In genomic region chr17:4753392-4753791, GRCh38 we compare ENCODE assay signal across 8 cellular contexts. TPM values are rescaled to one million over a fixed set of nuclear protein-coding genes. Genes with fewer than 3 reads are reported as not detected.
"Had no signal": no experiment of that assay in that cellular context is flagged by ENCODE, and none has a peak within 500 bp of the region (broad histone marks: within the 10 kb centered on the region; RNA-seq: fewer than 3 reads in every experiment).

No MANE protein-coding gene starts in this region.

- H3K9me3 Mint-ChIP-seq: H9, IgD-negative memory B cell had no signal

- H3K9ac ChIP-seq: GM23248 had no signal

- DNase-seq: GM23248, GOT3, H9, HCEC 1CT, KG1 had no signal

- H3K4me3 Mint-ChIP-seq: H9, IgD-negative memory B cell had no signal

- FAIRE-seq: H54, HTR-8/SVneo had no signal

- H3K36me3 Mint-ChIP-seq: IgD-negative memory B cell had no signal

- H2AFZ ChIP-seq: GM23248 had no signal

- H3K4me3 ChIP-seq: GM23248 had no signal

- H3K27ac Mint-ChIP-seq: H9, IgD-negative memory B cell had no signal

- H3K27ac ChIP-seq: GM23248 had no signal

RNA-seq across cellular contexts. Expression of gene ZMYND15, which starts 13.8 kb away (rescaled TPM):
- polyA plus RNA-seq: IgD-negative memory B cell had no signal

RNA-seq across cellular contexts. Expression of gene TM4SF5, which starts 18.3 kb away (rescaled TPM):
- total RNA-seq: GM23248, H9 had no signal
- polyA plus RNA-seq: GM23248, IgD-negative memory B cell had no signal

RNA-seq across cellular contexts. Expression of gene VMO1, which starts 32.8 kb away (rescaled TPM):
- total RNA-seq: GM23248, H9 had no signal
- polyA plus RNA-seq: IgD-negative memory B cell had no signal
